ENCODE assay signal across 13 cellular contexts in genomic region chrX:37380920-37381319, GRCh38. TPM values are rescaled to one million over a fixed set of nuclear protein-coding genes. Genes with fewer than 3 reads are reported as not detected.
DNase-seq lines count a peak whose midpoint lies in the region; ATAC-seq and TF ChIP-seq lines count a peak whose summit lies in the region.
"Had no signal": no experiment of that assay in that cellular context is flagged by ENCODE, and none has a peak within 500 bp of the region (broad histone marks: within the 10 kb centered on the region; RNA-seq: fewer than 3 reads in every experiment).

No MANE protein-coding gene starts in this region.

- H3K36me3 ChIP-seq in BE2C = no peaks in the 10 kb centered on the region
- H3K36me3 ChIP-seq: thoracic aorta had no signal

- no peaks in the 10 kb centered on the region for H3K9me3 Mint-ChIP-seq in T-helper 2 cell treated with Interferon-gamma antibody and Interleukin-4, amounts not matched to agents 5 μg/mL and 100 μg/mL, for 36 hours
- H3K9me3 Mint-ChIP-seq in activated T-helper 1 cell treated with anti-CD3 and anti-CD28 coated beads, Interleukin-12 subunit alpha, Interleukin-12 subunit beta, Interleukin-2, Interleukin-4 antibody, amounts not matched to agents 30 ng/mL and 10 ng/mL and 1 ng/mL, durations not matched to agents 14 hours and 24 hours and 36 hours = no peaks in the 10 kb centered on the region

- H3K36me3 Mint-ChIP-seq in T-helper 2 cell treated with Interferon-gamma antibody and Interleukin-4, amounts not matched to agents 5 μg/mL and 100 μg/mL, for 36 hours (ENCODE audit: low read depth) = no peaks in the 10 kb centered on the region
- H3K36me3 Mint-ChIP-seq in activated T-helper 1 cell treated with anti-CD3 and anti-CD28 coated beads, Interleukin-12 subunit alpha, Interleukin-12 subunit beta, Interleukin-2, Interleukin-4 antibody, amounts not matched to agents 30 ng/mL and 10 ng/mL and 1 ng/mL, durations not matched to agents 14 hours and 24 hours and 36 hours (ENCODE audit: low read depth) = no peaks in the 10 kb centered on the region
- H3K36me3 Mint-ChIP-seq: activated naive CD8-positive, alpha-beta T cell treated with anti-CD3 and anti-CD28 coated beads, Interleukin-2, amount 10 ng/mL, durations not matched to agents 7 days and 5 days; CD4-positive, alpha-beta memory T cell; naive B cell had no signal

- no peaks in the 10 kb centered on the region for H3K27me3 ChIP-seq in BE2C

- peak; percentile 16 for DNase-seq in COLO829 (ENCODE audit: low spot score)
- DNase-seq in NCI-H226 = peak; percentile 63
- DNase-seq in dermis blood vessel endothelial cell = peak; percentile 89
- peak; percentile 83 to 88 for DNase-seq in lung microvascular endothelial cell (ENCODE audit: low read depth in 2 of 2)
- no peak for DNase-seq in T-helper 2 cell treated with Interferon-gamma antibody and Interleukin-4, amounts not matched to agents 5 μg/mL and 100 μg/mL, for 36 hours (ENCODE audit: low spot score)
- DNase-seq in activated T-helper 1 cell treated with anti-CD3 and anti-CD28 coated beads, Interleukin-12 subunit alpha, Interleukin-12 subunit beta, Interleukin-2, Interleukin-4 antibody, amounts not matched to agents 30 ng/mL and 10 ng/mL and 1 ng/mL, durations not matched to agents 14 hours and 24 hours and 36 hours (ENCODE audit: low spot score) = no peak
- DNase-seq in BE2C = no peak
- DNase-seq: activated naive CD8-positive, alpha-beta T cell treated with anti-CD3 and anti-CD28 coated beads, Interleukin-2, amount 10 ng/mL, durations not matched to agents 7 days and 5 days; CD4-positive, alpha-beta memory T cell; naive B cell; stimulated activated CD4-positive, alpha-beta T cell treated with anti-CD3 and anti-CD28 coated beads, Interleukin-4, amount 100 ng/mL, for 1 hour had no signal

- intact Hi-C loops in activated T-helper 1 cell treated with anti-CD3 and anti-CD28 coated beads, Interleukin-12 subunit alpha, Interleukin-12 subunit beta, Interleukin-2, Interleukin-4 antibody, amounts not matched to agents 30 ng/mL and 10 ng/mL and 1 ng/mL, durations not matched to agents 14 hours and 24 hours and 36 hours (cut with micrococcal nuclease) = no loop called here

- no peak for TF ChIP-seq CTCF in BE2C (IDR thresholded peaks at IDR 0.05; ENCODE audit: low read depth, low read length)

- H3K27ac Mint-ChIP-seq in T-helper 2 cell treated with Interferon-gamma antibody and Interleukin-4, amounts not matched to agents 5 μg/mL and 100 μg/mL, for 36 hours = no peak overlapping the region
- H3K27ac Mint-ChIP-seq in activated T-helper 1 cell treated with anti-CD3 and anti-CD28 coated beads, Interleukin-12 subunit alpha, Interleukin-12 subunit beta, Interleukin-2, Interleukin-4 antibody, amounts not matched to agents 30 ng/mL and 10 ng/mL and 1 ng/mL, durations not matched to agents 14 hours and 24 hours and 36 hours = no peak overlapping the region
- H3K27ac Mint-ChIP-seq: activated naive CD8-positive, alpha-beta T cell treated with anti-CD3 and anti-CD28 coated beads, Interleukin-2, amount 10 ng/mL, durations not matched to agents 7 days and 5 days; CD4-positive, alpha-beta memory T cell; naive B cell had no signal

- no peak for ATAC-seq in HG02852 (IDR thresholded peaks at IDR 0.05; ENCODE audit: unreplicated experiment)

- H3K9me3 ChIP-seq in BE2C = no peaks in the 10 kb centered on the region
- H3K9me3 ChIP-seq: thoracic aorta had no signal

- no peak overlapping the region for H3K4me3 ChIP-seq in BE2C (ENCODE audit: low read depth, low read length)
- H3K4me3 ChIP-seq: thoracic aorta had no signal

- H3K4me1 ChIP-seq in BE2C = peaks cover 8% of the 10 kb centered on the region

- no peak overlapping the region for H3K4me3 Mint-ChIP-seq in T-helper 2 cell treated with Interferon-gamma antibody and Interleukin-4, amounts not matched to agents 5 μg/mL and 100 μg/mL, for 36 hours
- H3K4me3 Mint-ChIP-seq in activated T-helper 1 cell treated with anti-CD3 and anti-CD28 coated beads, Interleukin-12 subunit alpha, Interleukin-12 subunit beta, Interleukin-2, Interleukin-4 antibody, amounts not matched to agents 30 ng/mL and 10 ng/mL and 1 ng/mL, durations not matched to agents 14 hours and 24 hours and 36 hours = no peak overlapping the region
- H3K4me3 Mint-ChIP-seq: activated naive CD8-positive, alpha-beta T cell treated with anti-CD3 and anti-CD28 coated beads, Interleukin-2, amount 10 ng/mL, durations not matched to agents 7 days and 5 days; CD4-positive, alpha-beta memory T cell; naive B cell had no signal

- H3K27me3 Mint-ChIP-seq in T-helper 2 cell treated with Interferon-gamma antibody and Interleukin-4, amounts not matched to agents 5 μg/mL and 100 μg/mL, for 36 hours (ENCODE audit: low read depth) = no peaks in the 10 kb centered on the region
- H3K27me3 Mint-ChIP-seq in activated T-helper 1 cell treated with anti-CD3 and anti-CD28 coated beads, Interleukin-12 subunit alpha, Interleukin-12 subunit beta, Interleukin-2, Interleukin-4 antibody, amounts not matched to agents 30 ng/mL and 10 ng/mL and 1 ng/mL, durations not matched to agents 14 hours and 24 hours and 36 hours (ENCODE audit: insufficient read depth) = no peaks in the 10 kb centered on the region
- H3K27me3 Mint-ChIP-seq: activated naive CD8-positive, alpha-beta T cell treated with anti-CD3 and anti-CD28 coated beads, Interleukin-2, amount 10 ng/mL, durations not matched to agents 7 days and 5 days; CD4-positive, alpha-beta memory T cell; naive B cell had no signal

- no peaks in the 10 kb centered on the region for H3K4me1 Mint-ChIP-seq in T-helper 2 cell treated with Interferon-gamma antibody and Interleukin-4, amounts not matched to agents 5 μg/mL and 100 μg/mL, for 36 hours (ENCODE audit: low read depth)
- no peaks in the 10 kb centered on the region for H3K4me1 Mint-ChIP-seq in activated T-helper 1 cell treated with anti-CD3 and anti-CD28 coated beads, Interleukin-12 subunit alpha, Interleukin-12 subunit beta, Interleukin-2, Interleukin-4 antibody, amounts not matched to agents 30 ng/mL and 10 ng/mL and 1 ng/mL, durations not matched to agents 14 hours and 24 hours and 36 hours (ENCODE audit: low read depth)
- H3K4me1 Mint-ChIP-seq: activated naive CD8-positive, alpha-beta T cell treated with anti-CD3 and anti-CD28 coated beads, Interleukin-2, amount 10 ng/mL, durations not matched to agents 7 days and 5 days; CD4-positive, alpha-beta memory T cell; naive B cell had no signal

RNA-seq across cellular contexts. Expression of gene PRRG1, which starts 31.8 kb away (rescaled TPM):
- total RNA-seq in dermis blood vessel endothelial cell (32.0 and 37.4 TPM in 2 replicates), lung microvascular endothelial cell (14.8 and 19.8 TPM in 2 replicates)
- total RNA-seq in activated T-helper 1 cell treated with anti-CD3 and anti-CD28 coated beads, Interleukin-12 subunit alpha, Interleukin-12 subunit beta, Interleukin-2, Interleukin-4 antibody, amounts not matched to agents 30 ng/mL and 10 ng/mL and 1 ng/mL, durations not matched to agents 14 hours and 24 hours and 36 hours = not detected in 2 replicates
- polyA plus RNA-seq in BE2C (2012; ENCODE audit: insufficient read depth, insufficient read length, low read depth) = 5.5 TPM
- total RNA-seq: activated naive CD8-positive, alpha-beta T cell treated with anti-CD3 and anti-CD28 coated beads, Interleukin-2, amount 10 ng/mL, durations not matched to agents 7 days and 5 days; CD4-positive, alpha-beta memory T cell had no signal
- polyA plus RNA-seq: CD4-positive, alpha-beta memory T cell had no signal

Comparison
In these comparisons a context has a peak if more than half of its experiments do, and no peak if none do; other contexts are left out.
1. DNase-seq: peak in COLO829 (single experiment), NCI-H226 (single experiment), dermis blood vessel endothelial cell (single experiment) and lung microvascular endothelial cell (2 of 2); none in T-helper 2 cell treated with Interferon-gamma antibody and Interleukin-4, amounts not matched to agents 5 μg/mL and 100 μg/mL, for 36 hours (single experiment), activated T-helper 1 cell treated with anti-CD3 and anti-CD28 coated beads, Interleukin-12 subunit alpha, Interleukin-12 subunit beta, Interleukin-2, Interleukin-4 antibody, amounts not matched to agents 30 ng/mL and 10 ng/mL and 1 ng/mL, durations not matched to agents 14 hours and 24 hours and 36 hours (single experiment) and BE2C (single experiment).
2. RNA of gene PRRG1, which starts 31.8 kb away (total RNA-seq): 32.0 to 37.4 TPM in dermis blood vessel endothelial cell and 14.8 to 19.8 TPM in lung microvascular endothelial cell; not detected in activated T-helper 1 cell treated with anti-CD3 and anti-CD28 coated beads, Interleukin-12 subunit alpha, Interleukin-12 subunit beta, Interleukin-2, Interleukin-4 antibody, amounts not matched to agents 30 ng/mL and 10 ng/mL and 1 ng/mL, durations not matched to agents 14 hours and 24 hours and 36 hours; every median in the first group is over 10 times any median in the second.